In genomic region chr5:74132485-74132884, GRCh38 we compare ENCODE assay signal across 26 cellular contexts.
"Had no signal": no experiment of that assay in that cellular context is flagged by ENCODE, and none has a peak within 500 bp of the region (broad histone marks: within the 10 kb centered on the region; RNA-seq: fewer than 3 reads in every experiment).

No MANE protein-coding gene starts in this region.

- H3K4me3 Mint-ChIP-seq: activated CD4-positive, alpha-beta memory T cell treated with anti-CD3 and anti-CD28 coated beads for 36 hours; activated CD4-positive, alpha-beta T cell treated with anti-CD3 and anti-CD28 coated beads for 36 hours; activated CD4-positive, alpha-beta T cell treated with anti-CD3 and anti-CD28 coated beads, Interleukin-2, amount 10 ng/mL, durations not matched to agents 24 days and 14 days; activated naive CD4-positive, alpha-beta T cell treated with anti-CD3 and anti-CD28 coated beads, Interleukin-2, amount 10 ng/mL, durations not matched to agents 7 days and 5 days; activated naive CD8-positive, alpha-beta T cell treated with anti-CD3 and anti-CD28 coated beads, Interleukin-2, amount 10 ng/mL, durations not matched to agents 7 days and 5 days; activated T-cell treated with anti-CD3 and anti-CD28 coated beads, Interleukin-2, amount 50 U/mL, for 24 hours; activated T-cell treated with anti-CD3 and anti-CD28 coated beads, Interleukin-2, amount 50 U/mL, for 72 hours; effector memory CD8-positive, alpha-beta T cell had no signal

- FAIRE-seq: colon had no signal

- ATAC-seq: activated CD4-positive, alpha-beta T cell treated with anti-CD3 and anti-CD28 coated beads for 36 hours; activated naive CD4-positive, alpha-beta T cell treated with anti-CD3 and anti-CD28 coated beads, Interleukin-2, amount 50 U/mL, for 72 hours; activated T-cell treated with anti-CD3 and anti-CD28 coated beads, Interleukin-2, amount 50 U/mL, for 72 hours; effector memory CD8-positive, alpha-beta T cell; gastroesophageal sphincter had no signal

- H3K4me1 Mint-ChIP-seq: activated CD4-positive, alpha-beta T cell treated with anti-CD3 and anti-CD28 coated beads for 36 hours; activated CD4-positive, alpha-beta T cell treated with anti-CD3 and anti-CD28 coated beads, Interleukin-2, amount 10 ng/mL, durations not matched to agents 24 days and 14 days; activated naive CD4-positive, alpha-beta T cell treated with anti-CD3 and anti-CD28 coated beads, Interleukin-2, amount 10 ng/mL, durations not matched to agents 7 days and 5 days; activated naive CD8-positive, alpha-beta T cell treated with anti-CD3 and anti-CD28 coated beads, Interleukin-2, amount 10 ng/mL, durations not matched to agents 7 days and 5 days had no signal

- H3K4me3 ChIP-seq: ascending aorta, esophagus squamous epithelium, gastroesophageal sphincter had no signal

- H3K36me3 ChIP-seq: ascending aorta, esophagus squamous epithelium, gastroesophageal sphincter had no signal

- H3K27ac ChIP-seq: ascending aorta, esophagus squamous epithelium, gastroesophageal sphincter had no signal

- H3K36me3 Mint-ChIP-seq: activated CD4-positive, alpha-beta memory T cell treated with anti-CD3 and anti-CD28 coated beads for 36 hours; activated naive CD4-positive, alpha-beta T cell treated with anti-CD3 and anti-CD28 coated beads, Interleukin-2, amount 10 ng/mL, durations not matched to agents 7 days and 5 days; activated naive CD4-positive, alpha-beta T cell treated with anti-CD3 and anti-CD28 coated beads, Interleukin-2, amount 50 U/mL, for 72 hours; activated naive CD8-positive, alpha-beta T cell treated with anti-CD3 and anti-CD28 coated beads, Interleukin-2, amount 10 ng/mL, durations not matched to agents 7 days and 5 days had no signal

- DNase-seq: activated CD4-positive, alpha-beta memory T cell treated with anti-CD3 and anti-CD28 coated beads for 36 hours; activated CD4-positive, alpha-beta T cell treated with anti-CD3 and anti-CD28 coated beads for 36 hours; activated CD4-positive, alpha-beta T cell treated with anti-CD3 and anti-CD28 coated beads, Interleukin-2, amount 10 ng/mL, durations not matched to agents 24 days and 14 days; activated CD4-positive, CD25-positive, alpha-beta regulatory T cell; activated CD4-positive, CD25-positive, alpha-beta regulatory T cell treated with anti-CD3 and anti-CD28 coated beads, Interleukin-2, amount 50 U/mL, for 72 hours; activated CD8-positive, alpha-beta memory T cell treated with anti-CD3 and anti-CD28 coated beads, Interleukin-2, amount 50 U/mL, for 48 hours; activated gamma-delta T cell; activated naive CD4-positive, alpha-beta T cell; activated naive CD4-positive, alpha-beta T cell treated with anti-CD3 and anti-CD28 coated beads, Interleukin-2, amount 10 ng/mL, durations not matched to agents 7 days and 5 days; activated naive CD8-positive, alpha-beta T cell treated with anti-CD3 and anti-CD28 coated beads, Interleukin-2, amount 10 ng/mL, durations not matched to agents 7 days and 5 days; activated T-cell treated with anti-CD3 and anti-CD28 coated beads for 4 hours; activated T-cell treated with anti-CD3 and anti-CD28 coated beads, Interleukin-2, amount 50 U/mL, for 24 hours; activated T-cell treated with anti-CD3 and anti-CD28 coated beads, Interleukin-2, amount 50 U/mL, for 72 hours; caudate nucleus; cortex of kidney; dermis blood vessel endothelial cell; effector CD4-positive, alpha-beta T cell; effector memory CD8-positive, alpha-beta T cell; erythroblast; esophagus squamous epithelium; foreskin melanocyte; T-helper 2 cell had no signal

- H3K4me1 ChIP-seq: ascending aorta had no signal

- H3K9me3 ChIP-seq: ascending aorta, esophagus squamous epithelium, gastroesophageal sphincter had no signal

- H3K9me3 Mint-ChIP-seq: activated CD4-positive, alpha-beta memory T cell treated with anti-CD3 and anti-CD28 coated beads for 36 hours; activated CD4-positive, alpha-beta T cell treated with anti-CD3 and anti-CD28 coated beads, Interleukin-2, amount 10 ng/mL, durations not matched to agents 24 days and 14 days; activated naive CD4-positive, alpha-beta T cell treated with anti-CD3 and anti-CD28 coated beads, Interleukin-2, amount 10 ng/mL, durations not matched to agents 7 days and 5 days; activated naive CD4-positive, alpha-beta T cell treated with anti-CD3 and anti-CD28 coated beads, Interleukin-2, amount 50 U/mL, for 72 hours; activated naive CD8-positive, alpha-beta T cell treated with anti-CD3 and anti-CD28 coated beads, Interleukin-2, amount 10 ng/mL, durations not matched to agents 7 days and 5 days; activated T-cell treated with anti-CD3 and anti-CD28 coated beads, Interleukin-2, amount 50 U/mL, for 24 hours; activated T-cell treated with anti-CD3 and anti-CD28 coated beads, Interleukin-2, amount 50 U/mL, for 72 hours; effector memory CD8-positive, alpha-beta T cell had no signal

- H3K27me3 ChIP-seq: ascending aorta, esophagus squamous epithelium, gastroesophageal sphincter had no signal

- H3K27ac Mint-ChIP-seq: activated CD4-positive, alpha-beta memory T cell treated with anti-CD3 and anti-CD28 coated beads for 36 hours; activated CD4-positive, alpha-beta T cell treated with anti-CD3 and anti-CD28 coated beads for 36 hours; activated CD4-positive, alpha-beta T cell treated with anti-CD3 and anti-CD28 coated beads, Interleukin-2, amount 10 ng/mL, durations not matched to agents 24 days and 14 days; activated naive CD4-positive, alpha-beta T cell treated with anti-CD3 and anti-CD28 coated beads, Interleukin-2, amount 10 ng/mL, durations not matched to agents 7 days and 5 days; activated naive CD4-positive, alpha-beta T cell treated with anti-CD3 and anti-CD28 coated beads, Interleukin-2, amount 50 U/mL, for 72 hours; activated naive CD8-positive, alpha-beta T cell treated with anti-CD3 and anti-CD28 coated beads, Interleukin-2, amount 10 ng/mL, durations not matched to agents 7 days and 5 days; activated T-cell treated with anti-CD3 and anti-CD28 coated beads, Interleukin-2, amount 50 U/mL, for 24 hours; activated T-cell treated with anti-CD3 and anti-CD28 coated beads, Interleukin-2, amount 50 U/mL, for 72 hours; effector memory CD8-positive, alpha-beta T cell had no signal
